9 cellular contexts compared by ENCODE assay signal in genomic region chr10:101783736-101784118, GRCh38. TPM values are rescaled to one million over a fixed set of nuclear protein-coding genes. Genes with fewer than 3 reads are reported as not detected.
DNase-seq lines count a peak whose midpoint lies in the region; ATAC-seq and TF ChIP-seq lines count a peak whose summit lies in the region.
"Had no signal": no experiment of that assay in that cellular context is flagged by ENCODE, and none has a peak within 500 bp of the region (broad histone marks: within the 10 kb centered on the region; RNA-seq: fewer than 3 reads in every experiment).

No MANE protein-coding gene starts in this region.

- peaks cover 38% of the 10 kb centered on the region for H3K4me1 ChIP-seq in upper lobe of right lung

- DNase-seq in activated naive CD4-positive, alpha-beta T cell treated with Interleukin-2 at 50 U/mL for 16 hours = no peak
- DNase-seq in iPS-NIHi7 (ENCODE audit: extremely low spot score) = peak; percentile 49
- DNase-seq in upper lobe of right lung = no peak
- DNase-seq in stimulated activated CD4-positive, alpha-beta T cell treated with anti-CD3 and anti-CD28 coated beads, Interleukin-12 subunit alpha, Interleukin-12 subunit beta, amount 100 ng/mL, for 4 hours = no peak
- DNase-seq in NCI-H774 (lab: John Stamatoyannopoulos, UW) = no peak

- H3K36me3 ChIP-seq in upper lobe of right lung = peaks cover 49% of the 10 kb centered on the region

- peaks cover 21% of the 10 kb centered on the region for H3K36me3 Mint-ChIP-seq in activated naive CD4-positive, alpha-beta T cell treated with anti-CD3 and anti-CD28 coated beads, Interleukin-2, amount 50 U/mL, for 24 hours
- H3K36me3 Mint-ChIP-seq in activated T-helper 17 cell treated with anti-CD3 and anti-CD28 coated beads, Interleukin-2, amount 50 U/mL, for 72 hours (ENCODE audit: low read depth) = peaks cover 91% of the 10 kb centered on the region

- H3K4me3 Mint-ChIP-seq in activated naive CD4-positive, alpha-beta T cell treated with anti-CD3 and anti-CD28 coated beads, Interleukin-2, amount 50 U/mL, for 24 hours = peak overlapping the region; percentile 100
- H3K4me3 Mint-ChIP-seq in activated T-helper 17 cell treated with anti-CD3 and anti-CD28 coated beads, Interleukin-2, amount 50 U/mL, for 72 hours = peak overlapping the region; percentile 98

- H3K27me3 Mint-ChIP-seq in activated naive CD4-positive, alpha-beta T cell treated with anti-CD3 and anti-CD28 coated beads, Interleukin-2, amount 50 U/mL, for 24 hours = peaks cover 5% of the 10 kb centered on the region
- H3K27me3 Mint-ChIP-seq in activated T-helper 17 cell treated with anti-CD3 and anti-CD28 coated beads, Interleukin-2, amount 50 U/mL, for 72 hours = peaks cover 5% of the 10 kb centered on the region

- H3K9me3 Mint-ChIP-seq in activated naive CD4-positive, alpha-beta T cell treated with anti-CD3 and anti-CD28 coated beads, Interleukin-2, amount 50 U/mL, for 24 hours = no peaks in the 10 kb centered on the region
- H3K9me3 Mint-ChIP-seq in activated T-helper 17 cell treated with anti-CD3 and anti-CD28 coated beads, Interleukin-2, amount 50 U/mL, for 72 hours = no peaks in the 10 kb centered on the region

- peak overlapping the region; percentile 100 for H3K27ac Mint-ChIP-seq in activated naive CD4-positive, alpha-beta T cell treated with anti-CD3 and anti-CD28 coated beads, Interleukin-2, amount 50 U/mL, for 24 hours
- peak overlapping the region; percentile 98 for H3K27ac Mint-ChIP-seq in activated T-helper 17 cell treated with anti-CD3 and anti-CD28 coated beads, Interleukin-2, amount 50 U/mL, for 72 hours

- H3K4me3 ChIP-seq in upper lobe of right lung = peak overlapping the region; percentile 73

- intact Hi-C loops in upper lobe of right lung (cut with DNase I) = loop anchor here (5.0 kb wide), 1 partner anchor 181 kb away; no protein-coding TSS in a partner anchor

- TF ChIP-seq CTCF in upper lobe of right lung (IDR thresholded peaks at IDR 0.05) = no peak

- H3K4me1 Mint-ChIP-seq in activated naive CD4-positive, alpha-beta T cell treated with anti-CD3 and anti-CD28 coated beads, Interleukin-2, amount 50 U/mL, for 24 hours = peaks cover 55% of the 10 kb centered on the region
- peaks cover 27% of the 10 kb centered on the region for H3K4me1 Mint-ChIP-seq in activated T-helper 17 cell treated with anti-CD3 and anti-CD28 coated beads, Interleukin-2, amount 50 U/mL, for 72 hours

- H3K27ac ChIP-seq in upper lobe of right lung = peak overlapping the region; percentile 63

- H3K9me3 ChIP-seq in upper lobe of right lung = no peaks in the 10 kb centered on the region

- ATAC-seq in activated T-helper 17 cell treated with anti-CD3 and anti-CD28 coated beads, Interleukin-2, amount 50 U/mL, for 72 hours (replicated peaks) = no peak
- no peak for ATAC-seq in upper lobe of right lung
- ATAC-seq in HG02610 (IDR thresholded peaks at IDR 0.05; ENCODE audit: unreplicated experiment) = no peak

- H3K27me3 ChIP-seq in upper lobe of right lung = peaks cover 7% of the 10 kb centered on the region

RNA-seq across cellular contexts. Expression of gene NPM3, which starts 0.5 kb away (rescaled TPM):
- 100 to 1,000 TPM in 1 of 2 donors, 10 to 100 TPM in 1; 72.6 to 162 TPM for total RNA-seq in activated T-helper 17 cell treated with anti-CD3 and anti-CD28 coated beads, Interleukin-2, amount 50 U/mL, for 72 hours
- total RNA-seq in upper lobe of right lung = 18.0 TPM

RNA-seq across cellular contexts. Expression of gene FGF8, which starts 7.8 kb away (rescaled TPM):
- not detected for total RNA-seq in activated T-helper 17 cell treated with anti-CD3 and anti-CD28 coated beads, Interleukin-2, amount 50 U/mL, for 72 hours
- 1.2 TPM for total RNA-seq in upper lobe of right lung
- total RNA-seq: dermis microvascular lymphatic vessel endothelial cell had no signal

RNA-seq across cellular contexts. Expression of gene OGA, which starts 34.5 kb away (rescaled TPM):
- 100 to 1,000 TPM; 119 to 291 TPM for total RNA-seq in activated T-helper 17 cell treated with anti-CD3 and anti-CD28 coated beads, Interleukin-2, amount 50 U/mL, for 72 hours
- 91.6 TPM for total RNA-seq in upper lobe of right lung

RNA-seq across cellular contexts. Expression of gene KCNIP2, which starts 59.9 kb away (rescaled TPM):
- 10 to 100 TPM in 1 of 2 donors, 1 to 10 TPM in 1; 4.5 to 39.3 TPM for total RNA-seq in activated T-helper 17 cell treated with anti-CD3 and anti-CD28 coated beads, Interleukin-2, amount 50 U/mL, for 72 hours
- 3.0 TPM for total RNA-seq in upper lobe of right lung
